Comparison of ENCODE assay signal across 7 cellular contexts in the genomic region with DNA sequence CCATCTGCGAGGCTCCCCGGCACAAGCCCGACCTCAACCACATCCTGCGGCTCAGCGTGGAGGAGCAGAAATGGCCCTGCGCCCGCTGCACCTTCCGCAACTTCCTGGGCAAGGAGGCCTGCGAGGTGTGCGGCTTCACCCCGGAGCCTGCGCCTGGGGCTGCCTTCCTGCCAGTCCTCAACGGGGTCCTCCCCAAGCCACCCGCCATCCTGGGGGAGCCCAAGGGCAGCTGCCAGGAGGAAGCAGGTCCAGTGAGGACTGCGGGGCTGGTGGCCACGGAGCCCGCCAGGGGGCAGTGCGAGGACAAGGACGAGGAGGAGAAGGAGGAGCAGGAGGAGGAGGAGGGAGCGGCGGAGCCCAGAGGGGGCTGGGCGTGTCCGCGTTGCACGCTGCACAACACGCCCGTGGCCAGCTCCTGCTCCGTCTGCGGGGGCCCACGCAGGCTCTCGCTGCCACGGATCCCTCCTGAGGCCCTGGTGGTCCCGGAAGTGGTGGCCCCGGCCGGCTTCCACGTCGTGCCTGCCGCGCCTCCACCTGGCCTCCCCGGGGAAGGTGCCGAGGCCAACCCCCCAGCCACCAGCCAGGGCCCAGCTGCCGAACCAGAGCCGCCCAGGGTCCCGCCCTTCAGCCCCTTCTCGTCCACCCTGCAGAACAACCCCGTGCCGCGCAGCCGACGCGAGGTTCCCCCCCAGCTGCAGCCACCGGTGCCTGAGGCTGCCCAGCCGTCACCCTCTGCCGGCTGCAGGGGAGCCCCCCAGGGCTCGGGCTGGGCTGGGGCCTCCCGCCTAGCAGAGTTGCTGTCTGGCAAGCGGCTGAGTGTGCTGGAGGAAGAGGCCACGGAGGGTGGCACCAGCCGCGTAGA. TPM values are rescaled to one million over a fixed set of nuclear protein-coding genes. Genes with fewer than 3 reads are reported as not detected.
DNase-seq lines count a peak whose midpoint lies in the region; ATAC-seq, FAIRE-seq and TF ChIP-seq lines count a peak whose summit lies in the region.
"Had no signal": no experiment of that assay in that cellular context is flagged by ENCODE, and none has a peak within 500 bp of the region (broad histone marks: within the 10 kb centered on the region; RNA-seq: fewer than 3 reads in every experiment).

No MANE protein-coding gene starts in this region.

- H3K27ac ChIP-seq in kidney (ENCODE audit: low read depth in 2 of 2, low read length in 2 of 2): no peak overlapping the region

- H3K9ac ChIP-seq in kidney (ENCODE audit: low read length in 2 of 2): no peak overlapping the region

- H3K9me3 ChIP-seq in kidney (ENCODE audit: control insufficient read depth in 1 of 2, low read length in 2 of 2): no peaks in the 10 kb centered on the region

- ATAC-seq in GM21619 (IDR thresholded peaks at IDR 0.05; ENCODE audit: unreplicated experiment): no peak

- H3K4me3 ChIP-seq in HFF-Myc (replicated peaks; ENCODE audit: low read depth, low read length) (no peak overlapping the region), kidney (ENCODE audit: low read length in 2 of 2) (no peak overlapping the region)

- intact Hi-C loops in kidney (cut with DNase I): no loop called here

- FAIRE-seq in kidney (lab: Jason Lieb, UNC): no peak
- FAIRE-seq in GM12891 (lab: Jason Lieb, UNC): no peak

- TF ChIP-seq CTCF in HFF-Myc (IDR thresholded peaks at IDR 0.05; ENCODE audit: low read depth, low read length, missing control alignments): peak; percentile 47
- TF ChIP-seq CTCF in kidney (IDR thresholded peaks at IDR 0.05; ENCODE audit: borderline replicate concordance, extremely low read depth, insufficient read depth): peak; percentile 48

- DNase-seq in HFF-Myc (ENCODE audit: extremely low read depth, low read depth): no peak
- peak; percentile 76 for DNase-seq in activated CD8-positive, alpha-beta memory T cell treated with anti-CD3 and anti-CD28 coated beads, Interleukin-2, amount 50 U/mL, for 48 hours
- peak; percentile 90 for DNase-seq in kidney
- no peak for DNase-seq in NCI-H128 (lab: John Stamatoyannopoulos, UW; ENCODE audit: unreplicated experiment)
- DNase-seq in GM12891 (ENCODE audit: insufficient read length, low spot score): no peak

- H3K4me1 ChIP-seq in kidney (ENCODE audit: control insufficient read depth in 1 of 2, insufficient read depth in 1 of 2, low read depth in 1 of 2, low read length in 2 of 2): peaks cover 0 to 3% of the 10 kb centered on the region in 2 donors

- TF ChIP-seq POLR2A in GM12891 (IDR thresholded peaks at IDR 0.05; ENCODE audit: low read depth, low read length): no peak

- H3K36me3 ChIP-seq in kidney (ENCODE audit: control insufficient read depth in 1 of 2, insufficient read depth in 2 of 2, low read length in 2 of 2): peaks cover 0 to 2% of the 10 kb centered on the region in 2 donors

TF ChIP-seq in GM12891, 5 proteins besides CTCF, POLR2A, EP300 and RAD21:
- no peak for TF ChIP-seq TAF1 (IDR thresholded peaks at IDR 0.05; ENCODE audit: low read depth, low read length)
- TF ChIP-seq PAX5 (IDR thresholded peaks at IDR 0.05; ENCODE audit: insufficient read depth, low read length, severe bottlenecking): no peak
- no peak for TF ChIP-seq POLR2AphosphoS5 (IDR thresholded peaks at IDR 0.05; ENCODE audit: low read depth, low read length)
- TF ChIP-seq POU2F2 (IDR thresholded peaks at IDR 0.05; ENCODE audit: low read depth, low read length): no peak
- TF ChIP-seq SPI1 (IDR thresholded peaks at IDR 0.05; ENCODE audit: low read depth, low read length): no peak

RNA-seq across cellular contexts. Expression of gene PRR35, which starts 13.1 kb away (rescaled TPM):
- 1.8 TPM for total RNA-seq in kidney
- 24.4 TPM for polyA plus RNA-seq in kidney (ENCODE audit: insufficient read depth, low read depth, low replicate concordance)
- not detected for polyA plus RNA-seq in GM12891 (2012; ENCODE audit: low read depth, missing spikeins)
- total RNA-seq: T-helper 1 cell treated with Interleukin-12 subunit alpha and Interleukin-12 subunit beta and Interleukin-4 antibody, amounts not matched to agents 30 ng/mL and 1 ng/mL, for 36 hours had no signal

RNA-seq across cellular contexts. Expression of gene CAPN15, which starts 19.6 kb away (rescaled TPM):
- total RNA-seq in kidney: 52.9 TPM
- polyA plus RNA-seq in kidney (ENCODE audit: insufficient read depth, low read depth, low replicate concordance): 17.9 TPM
- polyA plus RNA-seq in GM12891 (2012; ENCODE audit: low read depth, missing spikeins): 20.2 TPM

RNA-seq across cellular contexts. Expression of gene NHLRC4, which starts 19.7 kb away (rescaled TPM):
- 3.3 TPM for total RNA-seq in kidney
- 17.4 TPM for polyA plus RNA-seq in kidney (ENCODE audit: insufficient read depth, low read depth, low replicate concordance)
- polyA plus RNA-seq in GM12891 (2012; ENCODE audit: low read depth, missing spikeins): 0.85 TPM

RNA-seq across cellular contexts. Expression of gene PIGQ, which starts 22.6 kb away (rescaled TPM):
- total RNA-seq in kidney: 92.9 TPM
- 118 TPM for polyA plus RNA-seq in kidney (ENCODE audit: insufficient read depth, low read depth, low replicate concordance)
- 9.0 TPM for polyA plus RNA-seq in GM12891 (2012; ENCODE audit: low read depth, missing spikeins)

RNA-seq across cellular contexts. Expression of gene RAB40C, which starts 42.7 kb away (rescaled TPM):
- 24.0 TPM for total RNA-seq in kidney
- polyA plus RNA-seq in kidney (ENCODE audit: insufficient read depth, low read depth, low replicate concordance): 18.1 TPM
- polyA plus RNA-seq in GM12891 (2012; ENCODE audit: low read depth, missing spikeins): 5.5 TPM

Comparison
In these comparisons a context has a peak if more than half of its experiments do, and no peak if none do; other contexts are left out.
1. DNase-seq: peak in activated CD8-positive, alpha-beta memory T cell treated with anti-CD3 and anti-CD28 coated beads, Interleukin-2, amount 50 U/mL, for 48 hours (single experiment) and kidney (single experiment); none in HFF-Myc (single experiment), NCI-H128 (single experiment) and GM12891 (single experiment).